In genomic region chrX:10125248-10125615, GRCh38 we compare ENCODE assay signal across 28 cellular contexts. TPM values are rescaled to one million over a fixed set of nuclear protein-coding genes. Genes with fewer than 3 reads are reported as not detected.
"Had no signal": no experiment of that assay in that cellular context is flagged by ENCODE, and none has a peak within 500 bp of the region (broad histone marks: within the 10 kb centered on the region; RNA-seq: fewer than 3 reads in every experiment).

No MANE protein-coding gene starts in this region.

- H3K9me3 Mint-ChIP-seq: naive thymus-derived CD8-positive, alpha-beta T cell; natural killer cell treated with Interleukin-12 subunit alpha and Interleukin-12 subunit beta and Interleukin-15 and Interleukin-18, amount 100 ng/mL, for 72 hours; stimulated activated memory B cell treated with anti-CD40 and anti-IgM and Interleukin-4, amounts not matched to agents 10 μg/mL and 1 μg/mL and 100 μg/mL, for 72 hours; stimulated activated naive CD8-positive, alpha-beta T cell treated with anti-CD3 and anti-CD28 coated beads, Interleukin-15, Interleukin-2, amounts not matched to agents 100 ng/mL and 50 ng/mL, for 24 hours had no signal

- DNase-seq: naive thymus-derived CD8-positive, alpha-beta T cell; nephron progenitor cell; nucleus accumbens; ovary; psoas muscle; right cardiac atrium; right lobe of liver; sigmoid colon; small intestine; stimulated activated CD4-positive, alpha-beta T cell treated with anti-CD3 and anti-CD28 coated beads, Interleukin-15, amount 100 ng/mL, for 24 hours; stimulated activated CD4-positive, alpha-beta T cell treated with anti-CD3 and anti-CD28 coated beads, Interleukin-2, amount 100 ng/mL, for 24 hours; stimulated activated CD4-positive, alpha-beta T cell treated with anti-CD3 and anti-CD28 coated beads, Interleukin-2, amount 100 ng/mL, for 48 hours; stimulated activated CD4-positive, alpha-beta T cell treated with anti-CD3 and anti-CD28 coated beads, Interleukin-4, amount 100 ng/mL, for 24 hours; stimulated activated naive CD4-positive, alpha-beta T cell treated with Interleukin-2 at 50 U/mL for 16 hours; stomach; thyroid gland; trophoblast cell had no signal

- H3K27me3 Mint-ChIP-seq: naive thymus-derived CD8-positive, alpha-beta T cell; natural killer cell treated with Interleukin-12 subunit alpha and Interleukin-12 subunit beta and Interleukin-15 and Interleukin-18, amount 100 ng/mL, for 72 hours; progenitor cell of endocrine pancreas; stimulated activated memory B cell treated with anti-CD40 and anti-IgM and Interleukin-4, amounts not matched to agents 10 μg/mL and 1 μg/mL and 100 μg/mL, for 72 hours; stimulated activated naive CD8-positive, alpha-beta T cell treated with anti-CD3 and anti-CD28 coated beads, Interleukin-15, Interleukin-2, amounts not matched to agents 100 ng/mL and 50 ng/mL, for 24 hours had no signal

- H3K27ac ChIP-seq: neutrophil, ovary, parathyroid adenoma, psoas muscle, right lobe of liver, sigmoid colon, stomach, thoracic aorta, thyroid gland, tibial nerve, upper lobe of left lung, vagina had no signal

- H3K9me3 ChIP-seq: neutrophil, ovary, psoas muscle, right lobe of liver, sigmoid colon, stomach, thoracic aorta, thyroid gland, tibial nerve, upper lobe of left lung, vagina had no signal

- H3K27me3 ChIP-seq: neutrophil, ovary, right lobe of liver, sigmoid colon, thyroid gland, tibial nerve, upper lobe of left lung, vagina had no signal

- H3K4me1 Mint-ChIP-seq: nephron progenitor cell, neural crest cell had no signal

- H3K36me3 ChIP-seq: ovary, right lobe of liver had no signal

- ATAC-seq: naive thymus-derived CD8-positive, alpha-beta T cell; natural killer cell treated with Interleukin-12 subunit alpha and Interleukin-12 subunit beta and Interleukin-15 and Interleukin-18, amount 100 ng/mL, for 72 hours; psoas muscle; right cardiac atrium; stimulated activated memory B cell treated with anti-CD40 and anti-IgM and Interleukin-4, amounts not matched to agents 10 μg/mL and 1 μg/mL and 100 μg/mL, for 72 hours had no signal

- H3K9ac ChIP-seq: parathyroid adenoma had no signal

- H3K27ac Mint-ChIP-seq: natural killer cell treated with Interleukin-12 subunit alpha and Interleukin-12 subunit beta and Interleukin-15 and Interleukin-18, amount 100 ng/mL, for 72 hours; progenitor cell of endocrine pancreas; stimulated activated memory B cell treated with anti-CD40 and anti-IgM and Interleukin-4, amounts not matched to agents 10 μg/mL and 1 μg/mL and 100 μg/mL, for 72 hours; stimulated activated naive CD8-positive, alpha-beta T cell treated with anti-CD3 and anti-CD28 coated beads, Interleukin-15, Interleukin-2, amounts not matched to agents 100 ng/mL and 50 ng/mL, for 24 hours had no signal

- H3K4me3 Mint-ChIP-seq: naive thymus-derived CD8-positive, alpha-beta T cell; natural killer cell treated with Interleukin-12 subunit alpha and Interleukin-12 subunit beta and Interleukin-15 and Interleukin-18, amount 100 ng/mL, for 72 hours; nephron progenitor cell; neural crest cell; stimulated activated memory B cell treated with anti-CD40 and anti-IgM and Interleukin-4, amounts not matched to agents 10 μg/mL and 1 μg/mL and 100 μg/mL, for 72 hours; stimulated activated naive CD8-positive, alpha-beta T cell treated with anti-CD3 and anti-CD28 coated beads, Interleukin-15, Interleukin-2, amounts not matched to agents 100 ng/mL and 50 ng/mL, for 24 hours had no signal

- H3K4me3 ChIP-seq: ovary, psoas muscle, right lobe of liver, sigmoid colon, stomach, thoracic aorta, thyroid gland, tibial nerve, upper lobe of left lung, vagina had no signal

- H3K36me3 Mint-ChIP-seq: natural killer cell treated with Interleukin-12 subunit alpha and Interleukin-12 subunit beta and Interleukin-15 and Interleukin-18, amount 100 ng/mL, for 72 hours had no signal

- H3K4me1 ChIP-seq: parathyroid adenoma, psoas muscle, right lobe of liver, thyroid gland, tibial nerve, vagina had no signal

RNA-seq across cellular contexts. Expression of gene CLCN4, which starts 31.5 kb away (rescaled TPM):
- total RNA-seq: natural killer cell treated with Interleukin-12 subunit alpha and Interleukin-12 subunit beta and Interleukin-15 and Interleukin-18, amount 100 ng/mL, for 72 hours had no signal
